Comparison of ENCODE assay signal across 8 cellular contexts in the genomic region with DNA sequence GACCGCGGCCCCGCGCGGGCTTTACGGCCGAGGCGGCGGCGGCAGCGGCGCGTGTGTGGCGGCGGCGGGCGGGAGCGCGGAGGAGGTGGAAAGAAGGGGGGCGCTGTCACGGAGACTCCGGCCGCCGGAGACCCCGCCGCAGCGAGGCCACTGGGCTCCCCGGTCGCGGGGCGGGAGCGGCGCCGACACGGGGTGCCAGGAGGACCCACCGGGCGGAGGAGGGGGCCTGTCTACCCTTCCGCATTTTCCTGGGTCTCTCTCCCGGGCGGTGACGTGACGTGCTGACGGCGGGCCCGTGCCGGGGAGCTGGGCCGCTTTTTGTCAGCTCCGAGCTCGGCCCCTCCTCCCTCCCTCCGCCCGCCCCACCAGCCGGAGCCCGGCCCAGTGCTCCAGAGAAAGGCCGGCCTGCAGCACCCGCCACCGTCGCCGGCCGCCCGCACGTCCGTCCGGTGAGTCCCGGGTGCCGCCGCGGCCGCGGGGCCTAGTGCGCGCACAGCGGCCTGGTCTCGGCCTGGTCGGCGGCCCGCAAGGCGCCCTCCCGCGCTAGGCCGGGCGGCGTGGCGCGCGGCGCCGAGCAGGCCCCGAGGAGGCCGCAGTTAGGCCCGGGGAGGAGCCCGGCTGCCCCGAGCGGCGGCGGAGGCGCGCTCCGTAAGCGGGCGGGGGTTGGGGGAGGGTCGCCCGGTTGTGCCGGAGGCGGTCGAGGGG. TPM values are rescaled to one million over a fixed set of nuclear protein-coding genes. Genes with fewer than 3 reads are reported as not detected.
A peak's percentile ranks its signal among the peaks of the same experiment; 100 is the strongest.
DNase-seq lines count a peak whose midpoint lies in the region; ATAC-seq and TF ChIP-seq lines count a peak whose summit lies in the region.

Gene ZFX (plus strand): TSS at position 384 of the 705 bp plus-strand sequence. CDS start 23,014 bp downstream, outside the sequence.

- H3K4me2 ChIP-seq in parathyroid adenoma (ENCODE audit: low read length), result peak within 1 kb of the TSS; percentile 72

- H3K36me3 ChIP-seq in SJSA1 (peaks cover 12% of the 10 kb centered on the region), parathyroid adenoma (ENCODE audit: control insufficient read depth, insufficient read depth, low read length) (no peaks in the 10 kb centered on the region)

- H3K27ac ChIP-seq in SJSA1, result peak within 1 kb of the TSS; percentile 97
- peak within 1 kb of the TSS; percentile 90 for H3K27ac ChIP-seq in parathyroid adenoma

- H3K4me3 Mint-ChIP-seq in activated naive CD4-positive, alpha-beta T cell treated with anti-CD3 and anti-CD28 coated beads, Interleukin-2, amount 50 U/mL, for 24 hours, result peak within 1 kb of the TSS; percentile 97
- H3K4me3 Mint-ChIP-seq in type B pancreatic cell, result peak within 1 kb of the TSS; percentile 92

- no peaks in the 10 kb centered on the region for H3K9me3 ChIP-seq in SJSA1 (replicated peaks)
- no peaks in the 10 kb centered on the region for H3K9me3 ChIP-seq in parathyroid adenoma (ENCODE audit: control insufficient read depth, low read length)

- DNase-seq in AML-193 (lab: John Stamatoyannopoulos, UW) (peak; percentile 10 to 30), SJSA1 (ENCODE audit: low read depth in 1 of 2, low spot score in 2 of 2) (peak; percentile 64 to 69), Right ventricle myocardium inferior (ENCODE audit: missing footprints) (peak; percentile 76), type B pancreatic cell (ENCODE audit: extremely low spot score, unreplicated experiment) (peak; percentile 81)

- H3K27me3 ChIP-seq in SJSA1 (replicated peaks), result no peaks in the 10 kb centered on the region
- no peaks in the 10 kb centered on the region for H3K27me3 ChIP-seq in parathyroid adenoma (ENCODE audit: control insufficient read depth, insufficient read depth, low read length)

- H3K9me3 Mint-ChIP-seq in activated naive CD4-positive, alpha-beta T cell treated with anti-CD3 and anti-CD28 coated beads, Interleukin-2, amount 50 U/mL, for 24 hours, result no peaks in the 10 kb centered on the region
- H3K9me3 Mint-ChIP-seq in type B pancreatic cell, result no peaks in the 10 kb centered on the region

- peak within 1 kb of the TSS; percentile 94 for H3K27ac Mint-ChIP-seq in activated naive CD4-positive, alpha-beta T cell treated with anti-CD3 and anti-CD28 coated beads, Interleukin-2, amount 50 U/mL, for 24 hours
- peak within 1 kb of the TSS; percentile 99 for H3K27ac Mint-ChIP-seq in type B pancreatic cell

- H3K27me3 Mint-ChIP-seq in activated naive CD4-positive, alpha-beta T cell treated with anti-CD3 and anti-CD28 coated beads, Interleukin-2, amount 50 U/mL, for 24 hours, result no peaks in the 10 kb centered on the region
- H3K27me3 Mint-ChIP-seq in type B pancreatic cell, result no peaks in the 10 kb centered on the region

- H3K4me3 ChIP-seq in SJSA1 (peak within 1 kb of the TSS; percentile 69), parathyroid adenoma (ENCODE audit: low read depth, low read length) (peak within 1 kb of the TSS; percentile 86)

- H3K4me1 ChIP-seq in SJSA1 (replicated peaks), result peaks cover 41% of the 10 kb centered on the region
- no peaks in the 10 kb centered on the region for H3K4me1 ChIP-seq in parathyroid adenoma

- H3K36me3 Mint-ChIP-seq in activated naive CD4-positive, alpha-beta T cell treated with anti-CD3 and anti-CD28 coated beads, Interleukin-2, amount 50 U/mL, for 24 hours, result peaks cover 13% of the 10 kb centered on the region
- H3K36me3 Mint-ChIP-seq in type B pancreatic cell, result peaks cover 13% of the 10 kb centered on the region

- peaks cover 8% of the 10 kb centered on the region for H3K79me2 ChIP-seq in parathyroid adenoma

- H3K9ac ChIP-seq in parathyroid adenoma, result peak within 1 kb of the TSS; percentile 2

- intact Hi-C loops in Right ventricle myocardium inferior (cut with DNase I), result loop anchor here (5.0 to 10.0 kb wide), 2 partner anchors 38 to 95 kb away; partner anchors contain the start of gene EIF2S3

- ATAC-seq in GM19023 (IDR thresholded peaks at IDR 0.05; ENCODE audit: unreplicated experiment) (peak; percentile 48), HG03159 (IDR thresholded peaks at IDR 0.05; ENCODE audit: unreplicated experiment) (peak; percentile 45), Right ventricle myocardium inferior (peak; percentile 70)

- TF ChIP-seq CTCF in parathyroid adenoma (IDR thresholded peaks at IDR 0.05) (no peak), type B pancreatic cell (conservative IDR thresholded peaks at IDR 0.05) (peak; percentile 23)

- H3K4me1 Mint-ChIP-seq in activated naive CD4-positive, alpha-beta T cell treated with anti-CD3 and anti-CD28 coated beads, Interleukin-2, amount 50 U/mL, for 24 hours, result peaks cover 63% of the 10 kb centered on the region
- H3K4me1 Mint-ChIP-seq in type B pancreatic cell (ENCODE audit: unreplicated experiment), result peaks cover 62% of the 10 kb centered on the region

- H2AFZ ChIP-seq in parathyroid adenoma, result peak within 1 kb of the TSS; percentile 75

RNA-seq across cellular contexts. Expression of gene ZFX, which starts in this region (rescaled TPM):
- total RNA-seq in SJSA1 (2014; rRNA removed; shearing (Covaris generic)), result 15.6 and 29.9 TPM in 2 replicates
- 33.4 TPM for total RNA-seq in Right ventricle myocardium inferior
- 68.8 and 79.7 TPM in 2 replicates for total RNA-seq in type B pancreatic cell (ENCODE audit: low replicate concordance)

Comparison
In these comparisons a context has a peak if more than half of its experiments do, and no peak if none do; other contexts are left out.
1. Peak in every context shown above with its lines: DNase-seq, ATAC-seq, H3K4me3 ChIP-seq and H3K27ac ChIP-seq.
2. DNase-seq: peak in every context shown above with its lines; median percentile 81 in type B pancreatic cell; 76 in Right ventricle myocardium inferior; 66 in SJSA1; 20 in AML-193.